ENCODE assay signal across 16 cellular contexts in the genomic region with DNA sequence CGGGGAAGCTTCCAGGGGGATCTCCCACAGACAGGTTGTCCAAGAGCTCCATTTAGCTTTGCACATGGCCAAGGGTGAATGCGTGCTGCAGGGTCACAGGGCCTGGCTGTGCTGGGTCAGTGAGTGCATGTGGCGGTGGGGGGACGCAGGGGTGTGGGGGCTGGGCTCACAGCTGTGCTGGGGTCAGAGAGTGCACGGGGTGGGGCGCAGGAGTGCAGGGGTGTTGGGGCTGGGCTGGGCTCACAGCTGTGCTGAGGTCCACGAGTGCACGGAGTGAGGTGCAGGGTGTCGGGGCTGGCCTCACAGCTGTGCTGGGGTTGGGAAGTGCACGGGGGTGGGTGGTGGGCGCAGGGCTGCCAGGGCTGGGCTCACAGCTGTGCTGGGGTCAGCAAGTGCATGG.
DNase-seq lines count a peak whose midpoint lies in the region; ATAC-seq and TF ChIP-seq lines count a peak whose summit lies in the region.
"Had no signal": no experiment of that assay in that cellular context is flagged by ENCODE, and none has a peak within 500 bp of the region (broad histone marks: within the 10 kb centered on the region; RNA-seq: fewer than 3 reads in every experiment).

No MANE protein-coding gene starts in this region.

- H3K36me3 Mint-ChIP-seq in GM23338 (ENCODE audit: low read depth) = peaks cover 10% of the 10 kb centered on the region
- H3K36me3 Mint-ChIP-seq in chondrocyte (ENCODE audit: low read depth) = no peaks in the 10 kb centered on the region
- H3K36me3 Mint-ChIP-seq in activated naive CD4-positive, alpha-beta T cell treated with anti-CD3 and anti-CD28 coated beads, Interleukin-2, amount 50 U/mL, for 72 hours = no peaks in the 10 kb centered on the region
- H3K36me3 Mint-ChIP-seq: CD14-positive monocyte had no signal

- intact Hi-C loops in sciatic nerve (cut with DNase I) = no loop called here

- H3F3A ChIP-seq in GM23338 (replicated peaks; ENCODE audit: low read depth) = no peaks in the 10 kb centered on the region

- H3K27me3 ChIP-seq in GM23338 (ENCODE audit: insufficient read depth) (no peaks in the 10 kb centered on the region), MG63 (peaks cover 13% of the 10 kb centered on the region)
- H3K27me3 ChIP-seq: Peyer's patch had no signal

- H3K36me3 ChIP-seq in GM23338 (ENCODE audit: insufficient read depth) (no peaks in the 10 kb centered on the region), MG63 (no peaks in the 10 kb centered on the region)
- H3K36me3 ChIP-seq: Peyer's patch had no signal

- H3K27ac Mint-ChIP-seq in GM23338 (peak overlapping the region; percentile 88), chondrocyte (ENCODE audit: unreplicated experiment) (no peak overlapping the region)
- no peak overlapping the region for H3K27ac Mint-ChIP-seq in activated naive CD4-positive, alpha-beta T cell treated with anti-CD3 and anti-CD28 coated beads, Interleukin-2, amount 50 U/mL, for 72 hours
- H3K27ac Mint-ChIP-seq: CD14-positive monocyte had no signal

- no peaks in the 10 kb centered on the region for H3K9me2 ChIP-seq in GM23338 (ENCODE audit: insufficient read depth)

- no peaks in the 10 kb centered on the region for H3K4me1 ChIP-seq in GM23338 (ENCODE audit: insufficient read depth)
- H3K4me1 ChIP-seq: Caco-2, Peyer's patch had no signal

- ATAC-seq in GM23338 = peak; percentile 63
- ATAC-seq in sciatic nerve = no peak
- no peak for ATAC-seq in activated naive CD4-positive, alpha-beta T cell treated with anti-CD3 and anti-CD28 coated beads, Interleukin-2, amount 50 U/mL, for 72 hours

- DNase-seq in GM23338 (ENCODE audit: low spot score) (no peak), chondrocyte (ENCODE audit: low spot score) (peak; percentile 65), islet precursor cell (peak; percentile 42), sciatic nerve (ENCODE audit: low spot score) (peak; percentile 43), NCI-H2081 (lab: John Stamatoyannopoulos, UW) (no peak), T1000 (lab: John Stamatoyannopoulos, UW) (no peak), MG63 (no peak)
- DNase-seq in activated naive CD4-positive, alpha-beta T cell treated with anti-CD3 and anti-CD28 coated beads, Interleukin-2, amount 50 U/mL, for 72 hours (ENCODE audit: low spot score in 2 of 2) = no peak
- DNase-seq: Caco-2, Karpas-422, NCI-H1417 treated with DMSO at 0.1 percent for 48 hours, NCI-H2029 treated with DMSO at 0.1 percent for 48 hours, NCI-H510A treated with DMSO at 0.1 percent for 48 hours, Peyer's patch, Right ventricle myocardium superior had no signal

- no peaks in the 10 kb centered on the region for H3K79me2 ChIP-seq in GM23338 (replicated peaks; ENCODE audit: insufficient read depth)

- H3K4me2 ChIP-seq in GM23338 = no peak overlapping the region

- H4K20me1 ChIP-seq in GM23338 (replicated peaks; ENCODE audit: insufficient read depth) = no peaks in the 10 kb centered on the region

- H3K4me3 ChIP-seq in GM23338 (no peak overlapping the region), MG63 (no peak overlapping the region)
- H3K4me3 ChIP-seq: Peyer's patch had no signal

- no peaks in the 10 kb centered on the region for H3K9me3 ChIP-seq in MG63
- H3K9me3 ChIP-seq: Caco-2, Peyer's patch had no signal

- peaks cover 27% of the 10 kb centered on the region for H3K27me3 Mint-ChIP-seq in GM23338 (ENCODE audit: insufficient read depth, low read depth, poor library complexity)
- H3K27me3 Mint-ChIP-seq in chondrocyte (ENCODE audit: low read depth) = peaks cover 25% of the 10 kb centered on the region

- H3K9me3 Mint-ChIP-seq in GM23338 (peaks cover 12% of the 10 kb centered on the region), chondrocyte (ENCODE audit: low read depth) (no peaks in the 10 kb centered on the region)
- H3K9me3 Mint-ChIP-seq in activated naive CD4-positive, alpha-beta T cell treated with anti-CD3 and anti-CD28 coated beads, Interleukin-2, amount 50 U/mL, for 72 hours = no peaks in the 10 kb centered on the region

- no peak overlapping the region for H3K27ac ChIP-seq in GM23338 (ENCODE audit: low read depth)
- H3K27ac ChIP-seq: Peyer's patch had no signal

- H3K4me1 Mint-ChIP-seq in GM23338 (peaks cover 38% of the 10 kb centered on the region), chondrocyte (ENCODE audit: low read depth) (no peaks in the 10 kb centered on the region)
- H3K4me1 Mint-ChIP-seq: CD14-positive monocyte had no signal

- TF ChIP-seq CTCF in GM23338 (conservative IDR thresholded peaks at IDR 0.05; ENCODE audit: low read depth in 2 of 2) (no peak), chondrocyte (IDR thresholded peaks at IDR 0.05) (no peak)

- H3K4me3 Mint-ChIP-seq in GM23338 = peak overlapping the region; percentile 59
- no peak overlapping the region for H3K4me3 Mint-ChIP-seq in chondrocyte (ENCODE audit: unreplicated experiment)

- no peak overlapping the region for H2AFZ ChIP-seq in GM23338

TF ChIP-seq in GM23338, 12 proteins besides CTCF, POLR2A, EP300 and RAD21 (continues in another document):
- TF ChIP-seq, protein P1, sequence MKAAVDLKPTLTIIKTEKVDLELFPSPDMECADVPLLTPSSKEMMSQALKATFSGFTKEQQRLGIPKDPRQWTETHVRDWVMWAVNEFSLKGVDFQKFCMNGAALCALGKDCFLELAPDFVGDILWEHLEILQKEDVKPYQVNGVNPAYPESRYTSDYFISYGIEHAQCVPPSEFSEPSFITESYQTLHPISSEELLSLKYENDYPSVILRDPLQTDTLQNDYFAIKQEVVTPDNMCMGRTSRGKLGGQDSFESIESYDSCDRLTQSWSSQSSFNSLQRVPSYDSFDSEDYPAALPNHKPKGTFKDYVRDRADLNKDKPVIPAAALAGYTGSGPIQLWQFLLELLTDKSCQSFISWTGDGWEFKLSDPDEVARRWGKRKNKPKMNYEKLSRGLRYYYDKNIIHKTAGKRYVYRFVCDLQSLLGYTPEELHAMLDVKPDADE (IDR thresholded peaks at IDR 0.05) = no peak
- TF ChIP-seq, protein P2, sequence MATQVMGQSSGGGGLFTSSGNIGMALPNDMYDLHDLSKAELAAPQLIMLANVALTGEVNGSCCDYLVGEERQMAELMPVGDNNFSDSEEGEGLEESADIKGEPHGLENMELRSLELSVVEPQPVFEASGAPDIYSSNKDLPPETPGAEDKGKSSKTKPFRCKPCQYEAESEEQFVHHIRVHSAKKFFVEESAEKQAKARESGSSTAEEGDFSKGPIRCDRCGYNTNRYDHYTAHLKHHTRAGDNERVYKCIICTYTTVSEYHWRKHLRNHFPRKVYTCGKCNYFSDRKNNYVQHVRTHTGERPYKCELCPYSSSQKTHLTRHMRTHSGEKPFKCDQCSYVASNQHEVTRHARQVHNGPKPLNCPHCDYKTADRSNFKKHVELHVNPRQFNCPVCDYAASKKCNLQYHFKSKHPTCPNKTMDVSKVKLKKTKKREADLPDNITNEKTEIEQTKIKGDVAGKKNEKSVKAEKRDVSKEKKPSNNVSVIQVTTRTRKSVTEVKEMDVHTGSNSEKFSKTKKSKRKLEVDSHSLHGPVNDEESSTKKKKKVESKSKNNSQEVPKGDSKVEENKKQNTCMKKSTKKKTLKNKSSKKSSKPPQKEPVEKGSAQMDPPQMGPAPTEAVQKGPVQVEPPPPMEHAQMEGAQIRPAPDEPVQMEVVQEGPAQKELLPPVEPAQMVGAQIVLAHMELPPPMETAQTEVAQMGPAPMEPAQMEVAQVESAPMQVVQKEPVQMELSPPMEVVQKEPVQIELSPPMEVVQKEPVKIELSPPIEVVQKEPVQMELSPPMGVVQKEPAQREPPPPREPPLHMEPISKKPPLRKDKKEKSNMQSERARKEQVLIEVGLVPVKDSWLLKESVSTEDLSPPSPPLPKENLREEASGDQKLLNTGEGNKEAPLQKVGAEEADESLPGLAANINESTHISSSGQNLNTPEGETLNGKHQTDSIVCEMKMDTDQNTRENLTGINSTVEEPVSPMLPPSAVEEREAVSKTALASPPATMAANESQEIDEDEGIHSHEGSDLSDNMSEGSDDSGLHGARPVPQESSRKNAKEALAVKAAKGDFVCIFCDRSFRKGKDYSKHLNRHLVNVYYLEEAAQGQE (IDR thresholded peaks at IDR 0.05; ENCODE audit: unreplicated experiment) = no peak
- TF ChIP-seq POLR2AphosphoS5 (IDR thresholded peaks at IDR 0.05; ENCODE audit: low read depth) (no peak), ZNF114 (CRISPR knock-in tag; IDR thresholded peaks at IDR 0.05) (no peak), EZH2phosphoT487 (IDR thresholded peaks at IDR 0.05; ENCODE audit: unreplicated experiment) (no peak), CREB1 (CRISPR knock-in tag; IDR thresholded peaks at IDR 0.05; ENCODE audit: low read depth) (no peak)

Comparison
In these comparisons a context has a peak if more than half of its experiments do, and no peak if none do; other contexts are left out.
1. DNase-seq: peak in chondrocyte (single experiment), islet precursor cell (single experiment) and sciatic nerve (single experiment); none in GM23338 (single experiment), NCI-H2081 (0 of 2), T1000 (single experiment), MG63 (single experiment) and activated naive CD4-positive, alpha-beta T cell treated with anti-CD3 and anti-CD28 coated beads, Interleukin-2, amount 50 U/mL, for 72 hours (0 of 2).